3 cellular contexts compared by ENCODE assay signal in genomic region chr11:117959438-117960149, GRCh38.
TF ChIP-seq lines count a peak whose summit lies in the region.

No MANE protein-coding gene starts in this region.

TF ChIP-seq in liver, 16 proteins besides CTCF, POLR2A, EP300 and RAD21:
- TF ChIP-seq TAF1 (conservative IDR thresholded peaks at IDR 0.05) (no peak), HNF4A (conservative IDR thresholded peaks at IDR 0.05) (no peak), YY1 (IDR thresholded peaks at IDR 0.05) (peak; percentile 19)
TF ChIP-seq in liver: peak in this region for 1.

TF ChIP-seq in HepG2, 621 proteins besides CTCF, POLR2A, EP300 and RAD21:
- TF ChIP-seq SNAPC4 (CRISPR knock-in tag; IDR thresholded peaks at IDR 0.05): no peak
- no peak for TF ChIP-seq GLI4 (CRISPR knock-in tag; IDR thresholded peaks at IDR 0.05; ENCODE audit: borderline replicate concordance)

TF ChIP-seq in K562, 482 proteins besides CTCF, POLR2A, EP300 and RAD21:
- no peak for TF ChIP-seq GTF3C2 (IDR thresholded peaks at IDR 0.05; ENCODE audit: borderline replicate concordance, extremely low read depth, insufficient read length)
- TF ChIP-seq FOXP4 (CRISPR knock-in tag; IDR thresholded peaks at IDR 0.05; ENCODE audit: borderline replicate concordance): no peak
- peak; percentile 42 for TF ChIP-seq VEZF1 (CRISPR knock-in tag; IDR thresholded peaks at IDR 0.05)
- no peak for TF ChIP-seq ZNF212 (CRISPR knock-in tag; IDR thresholded peaks at IDR 0.05)
- 0 out of 2 replicates have a peak, but pooled peaks have one; percentile 11 for TF ChIP-seq SMARCE1 (IDR thresholded peaks at IDR 0.05)
- peak; percentile 36 for TF ChIP-seq MAFG (tag; conservative IDR thresholded peaks at IDR 0.05)
- TF ChIP-seq ZNF830 (CRISPR knock-in tag; IDR thresholded peaks at IDR 0.05): no peak
- peak in 1 of 3 experiments; percentile 21; a peak in 1 of 6 replicates for TF ChIP-seq ZBTB11 (CRISPR knock-in tag; IDR thresholded peaks at IDR 0.05)
- peak; percentile 41 for TF ChIP-seq EGR1 (conservative IDR thresholded peaks at IDR 0.05)
- TF ChIP-seq ZEB2 (IDR thresholded peaks at IDR 0.05): no peak
- TF ChIP-seq ZNF318 (IDR thresholded peaks at IDR 0.05; ENCODE audit: borderline replicate concordance in 1 of 2, low read depth in 1 of 2): peak in 1 of 2 experiments; percentile 40; a peak in 1 of 4 replicates
- peak; percentile 54; the same call in 1 of the 2 replicates for TF ChIP-seq NR2C1 (IDR thresholded peaks at IDR 0.05)
- no peak for TF ChIP-seq NR2C1 (tag; IDR thresholded peaks at IDR 0.05)
- TF ChIP-seq ZNF316 (IDR thresholded peaks at IDR 0.05): peak; percentile 74
- peak; percentile 71 for TF ChIP-seq C11orf30 (IDR thresholded peaks at IDR 0.05; ENCODE audit: low read depth)
- TF ChIP-seq NFRKB (IDR thresholded peaks at IDR 0.05; ENCODE audit: low read depth): no peak
- TF ChIP-seq ELF1 (tag; IDR thresholded peaks at IDR 0.05): peak; percentile 48; the same call in 1 of the 2 replicates
- peak; percentile 54; the same call in 1 of the 2 replicates for TF ChIP-seq LEF1 (IDR thresholded peaks at IDR 0.05)
- no peak for TF ChIP-seq NFE2 (IDR thresholded peaks at IDR 0.05; ENCODE audit: low read depth)
- peak; percentile 90 for TF ChIP-seq SPI1 (IDR thresholded peaks at IDR 0.05; ENCODE audit: borderline replicate concordance, low read depth, low read length)
- no peak for TF ChIP-seq MEF2A (IDR thresholded peaks at IDR 0.05; ENCODE audit: control insufficient read depth, low read depth, low read length)
- TF ChIP-seq HMGN3 (IDR thresholded peaks at IDR 0.05; ENCODE audit: borderline replicate concordance, extremely low read depth, insufficient read length, low read depth, low read length): no peak
- TF ChIP-seq NR2C2 (CRISPR knock-in tag; IDR thresholded peaks at IDR 0.05): no peak
- TF ChIP-seq NR2C2 (tag; IDR thresholded peaks at IDR 0.05): peak; percentile 41; the same call in 1 of the 2 replicates
